In genomic region chr3:36403661-36404060, GRCh38 we compare ENCODE assay signal across 20 cellular contexts. TPM values are rescaled to one million over a fixed set of nuclear protein-coding genes. Genes with fewer than 3 reads are reported as not detected.
"Had no signal": no experiment of that assay in that cellular context is flagged by ENCODE, and none has a peak within 500 bp of the region (broad histone marks: within the 10 kb centered on the region; RNA-seq: fewer than 3 reads in every experiment).

No MANE protein-coding gene starts in this region.

- H3K36me3 ChIP-seq: esophagus squamous epithelium, thoracic aorta, vagina, WERI-Rb-1 had no signal

- H3K9me3 ChIP-seq: esophagus squamous epithelium, thoracic aorta, vagina had no signal

- H3K27me3 ChIP-seq: esophagus squamous epithelium, vagina had no signal

- H3K4me3 ChIP-seq: esophagus squamous epithelium, thoracic aorta, vagina had no signal

- DNase-seq: activated CD4-positive, alpha-beta T cell treated with anti-CD3 and anti-CD28 coated beads, Interleukin-2, amount 10 ng/mL, durations not matched to agents 7 days and 5 days; activated CD4-positive, CD25-positive, alpha-beta regulatory T cell treated with anti-CD3 and anti-CD28 coated beads, Interleukin-2, amount 50 U/mL, for 72 hours; activated CD8-positive, alpha-beta memory T cell treated with anti-CD3 and anti-CD28 coated beads, Interleukin-2, amount 10 ng/mL, durations not matched to agents 7 days and 5 days; activated CD8-positive, alpha-beta T cell treated with anti-CD3 and anti-CD28 coated beads for 36 hours; activated effector memory CD4-positive, alpha-beta T cell treated with anti-CD3 and anti-CD28 coated beads, Interleukin-2, amount 50 U/mL, for 16 hours; activated naive CD4-positive, alpha-beta T cell treated with anti-CD3 and anti-CD28 coated beads, Interleukin-2, amount 10 ng/mL, durations not matched to agents 7 days and 5 days; activated T-cell treated with anti-CD3 and anti-CD28 coated beads for 4 hours; caudate nucleus; effector memory CD4-positive, alpha-beta T cell; esophagus squamous epithelium; midbrain; natural killer cell; stimulated activated CD4-positive, alpha-beta T cell treated with anti-CD3 and anti-CD28 coated beads, Interleukin-4, amount 100 ng/mL, for 24 hours; stimulated activated naive CD4-positive, alpha-beta T cell treated with Interleukin-2 at 50 U/mL for 16 hours; WERI-Rb-1 had no signal

- H3K27ac ChIP-seq: esophagus squamous epithelium, thoracic aorta, vagina, WERI-Rb-1 had no signal

- ATAC-seq: activated CD8-positive, alpha-beta memory T cell treated with anti-CD3 and anti-CD28 coated beads, Interleukin-2, amount 10 ng/mL, durations not matched to agents 7 days and 5 days; activated CD8-positive, alpha-beta T cell treated with anti-CD3 and anti-CD28 coated beads for 36 hours; left lobe of liver; natural killer cell had no signal

- H3K4me1 ChIP-seq: esophagus squamous epithelium, vagina had no signal

RNA-seq across cellular contexts. Expression of gene STAC, which starts 23.4 kb away (rescaled TPM):
- total RNA-seq: activated CD8-positive, alpha-beta memory T cell treated with anti-CD3 and anti-CD28 coated beads, Interleukin-2, amount 10 ng/mL, durations not matched to agents 7 days and 5 days; activated CD8-positive, alpha-beta T cell treated with anti-CD3 and anti-CD28 coated beads for 36 hours; natural killer cell; osteocyte; T-helper 2 cell treated with Interferon-gamma antibody and Interleukin-4, amounts not matched to agents 100 ng/mL and 5 ng/mL, for 36 hours had no signal
